ENCODE assay signal across 8 cellular contexts in genomic region chr4:931194-931959, GRCh38. TPM values are rescaled to one million over a fixed set of nuclear protein-coding genes. Genes with fewer than 3 reads are reported as not detected.
DNase-seq lines count a peak whose midpoint lies in the region; ATAC-seq and TF ChIP-seq lines count a peak whose summit lies in the region.

No MANE protein-coding gene starts in this region.

- H3K4me3 ChIP-seq in HFF-Myc (replicated peaks; ENCODE audit: low read depth, low read length) (peak overlapping the region; percentile 96), muscle layer of duodenum (ENCODE audit: low read depth in 1 of 2, low read length in 2 of 2) (peak overlapping the region; percentile 98 to 99)

- H3K4me1 ChIP-seq in muscle layer of duodenum (ENCODE audit: control insufficient read depth in 1 of 2, insufficient read depth in 2 of 2, low read length in 2 of 2): peaks cover 10 to 29% of the 10 kb centered on the region in 2 donors

- H3K36me3 Mint-ChIP-seq in Calu3 (ENCODE audit: insufficient read depth, unreplicated experiment) (peaks cover 28% of the 10 kb centered on the region), endothelial cell (ENCODE audit: low read depth, unreplicated experiment) (no peaks in the 10 kb centered on the region)

- no peaks in the 10 kb centered on the region for H3K27me3 ChIP-seq in muscle layer of duodenum (ENCODE audit: low read depth, low read length)

- H3K4me1 Mint-ChIP-seq in Calu3 (ENCODE audit: low read depth, unreplicated experiment) (peaks cover 9% of the 10 kb centered on the region), endothelial cell (ENCODE audit: unreplicated experiment) (peaks cover 24% of the 10 kb centered on the region)

- intact Hi-C loops in Calu3 (cut with micrococcal nuclease; ENCODE audit: unreplicated experiment): no loop called here

- no peaks in the 10 kb centered on the region for H3K9me3 Mint-ChIP-seq in Calu3 (ENCODE audit: low read depth, unreplicated experiment)
- H3K9me3 Mint-ChIP-seq in endothelial cell (ENCODE audit: unreplicated experiment): no peaks in the 10 kb centered on the region

- CTCF ChIA-PET in Calu3 (lab: Charles Lee): interaction anchor here (0.5 to 0.6 kb wide), 2 partner anchors 356 to 619 kb away, joined by 3 to 6 read pairs; no protein-coding TSS in a partner anchor

- ATAC-seq in SK-N-SH treated with all-trans-retinoic acid at 6 μM for 48 hours (peak; percentile 40), GM21367 (IDR thresholded peaks at IDR 0.05; ENCODE audit: unreplicated experiment) (no peak)

- no peaks in the 10 kb centered on the region for H3K9me3 ChIP-seq in muscle layer of duodenum (ENCODE audit: control insufficient read depth in 1 of 2, low read length in 2 of 2)

- peak overlapping the region; percentile 84 for H3K4me3 Mint-ChIP-seq in Calu3 (ENCODE audit: low read depth, unreplicated experiment)
- peak overlapping the region; percentile 94 for H3K4me3 Mint-ChIP-seq in endothelial cell (ENCODE audit: unreplicated experiment)

- peak overlapping the region; percentile 74 for H3K27ac ChIP-seq in muscle layer of duodenum (ENCODE audit: low read length)

- no peaks in the 10 kb centered on the region for H3K36me3 ChIP-seq in muscle layer of duodenum (ENCODE audit: control insufficient read depth in 1 of 2, insufficient read depth in 2 of 2, low read length in 2 of 2)

- no TSS peak for BruUV-seq in Calu3 (replicated peaks; lab: Mats Ljungman, UMichigan)

- peak overlapping the region; percentile 57 for H3K27ac Mint-ChIP-seq in Calu3 (ENCODE audit: unreplicated experiment)
- H3K27ac Mint-ChIP-seq in endothelial cell (ENCODE audit: unreplicated experiment): peak overlapping the region; percentile 82

- H3K27me3 Mint-ChIP-seq in Calu3 (ENCODE audit: unreplicated experiment) (no peaks in the 10 kb centered on the region), endothelial cell (ENCODE audit: unreplicated experiment) (peaks cover 8% of the 10 kb centered on the region)

- DNase-seq in Calu3: peak; percentile 7
- no peak for DNase-seq in HFF-Myc (ENCODE audit: extremely low read depth, low read depth)
- no peak for DNase-seq in endothelial cell (ENCODE audit: low spot score)
- DNase-seq in DMS153 treated with DMSO at 0.1 percent for 48 hours (lab: John Stamatoyannopoulos, UW; ENCODE audit: unreplicated experiment): no peak
- DNase-seq in NCI-H524 (lab: John Stamatoyannopoulos, UW): no peak

- no peak for TF ChIP-seq CTCF in Calu3 (IDR thresholded peaks at IDR 0.05; ENCODE audit: unreplicated experiment)
- no peak for TF ChIP-seq CTCF in HFF-Myc (IDR thresholded peaks at IDR 0.05; ENCODE audit: low read depth, low read length, missing control alignments)
- TF ChIP-seq CTCF in endothelial cell (IDR thresholded peaks at IDR 0.05; ENCODE audit: unreplicated experiment): no peak

TF ChIP-seq in SK-N-SH treated with all-trans-retinoic acid at 6 μM for 48 hours, 23 proteins besides CTCF, POLR2A, EP300 and RAD21:
- TF ChIP-seq GLIS3 (CRISPR knock-in tag; IDR thresholded peaks at IDR 0.05): no peak
- TF ChIP-seq ZFP3 (CRISPR knock-in tag; IDR thresholded peaks at IDR 0.05): no peak
- no peak for TF ChIP-seq TCF4 (CRISPR knock-in tag; IDR thresholded peaks at IDR 0.05; ENCODE audit: borderline replicate concordance)
- TF ChIP-seq ZNF70 (CRISPR knock-in tag; IDR thresholded peaks at IDR 0.05): peak; percentile 54; the same call in 1 of the 2 replicates
- no peak for TF ChIP-seq CSRNP3 (CRISPR knock-in tag; IDR thresholded peaks at IDR 0.05)

RNA-seq across cellular contexts. Expression of gene GAK, which starts 0.7 kb away (rescaled TPM):
- 91.3 and 94.1 TPM in 2 replicates for total RNA-seq in Calu3 (2022)
- 112 TPM for total RNA-seq in endothelial cell (ENCODE audit: unreplicated experiment)

RNA-seq across cellular contexts. Expression of gene TMEM175, which starts 0.9 kb away (rescaled TPM):
- total RNA-seq in Calu3 (2022) (18.8 and 24.2 TPM in 2 replicates), endothelial cell (ENCODE audit: unreplicated experiment) (31.4 TPM)

RNA-seq across cellular contexts. Expression of gene DGKQ, which starts 42.0 kb away (rescaled TPM):
- 8.8 and 11.8 TPM in 2 replicates for total RNA-seq in Calu3 (2022)
- 14.5 TPM for total RNA-seq in endothelial cell (ENCODE audit: unreplicated experiment)

RNA-seq across cellular contexts. Expression of gene IDUA, which starts 55.5 kb away (rescaled TPM):
- total RNA-seq in Calu3 (2022): 36.9 and 38.8 TPM in 2 replicates
- total RNA-seq in endothelial cell (ENCODE audit: unreplicated experiment): 14.9 TPM
